Comparison of ENCODE assay signal across 9 cellular contexts in genomic region chr11:110295086-110295485, GRCh38. TPM values are rescaled to one million over a fixed set of nuclear protein-coding genes. Genes with fewer than 3 reads are reported as not detected.
DNase-seq lines count a peak whose midpoint lies in the region; ATAC-seq and TF ChIP-seq lines count a peak whose summit lies in the region.
"Had no signal": no experiment of that assay in that cellular context is flagged by ENCODE, and none has a peak within 500 bp of the region (broad histone marks: within the 10 kb centered on the region; RNA-seq: fewer than 3 reads in every experiment).

No MANE protein-coding gene starts in this region.

- H3K9me3 ChIP-seq in adrenal gland (replicated peaks in 1 of 3) (no peaks in the 10 kb centered on the region), left lung (no peaks in the 10 kb centered on the region), tibial artery (no peaks in the 10 kb centered on the region)

- H3K27me3 ChIP-seq in adrenal gland (no peaks in the 10 kb centered on the region), left lung (no peaks in the 10 kb centered on the region), tibial artery (no peaks in the 10 kb centered on the region)

- no peaks in the 10 kb centered on the region for H3K27me3 Mint-ChIP-seq in activated T-cell treated with anti-CD3 and anti-CD28 coated beads, Interleukin-2, amount 50 U/mL, for 24 hours

- H3K4me1 ChIP-seq in adrenal gland (replicated peaks in 1 of 2) (peaks cover 35 to 57% of the 10 kb centered on the region in 2 donors), left lung (peaks cover 15 to 61% of the 10 kb centered on the region in 2 donors), tibial artery (peaks cover 0 to 45% (median 20%) of the 10 kb centered on the region in 4 donors)

- TF ChIP-seq CTCF in adrenal gland (IDR thresholded peaks at IDR 0.05) (no peak), left lung (IDR thresholded peaks at IDR 0.05) (no peak), tibial artery (IDR thresholded peaks at IDR 0.05) (no peak)

- H3K36me3 ChIP-seq in adrenal gland (replicated peaks in 1 of 2): no peaks in the 10 kb centered on the region
- H3K36me3 ChIP-seq in left lung: no peaks in the 10 kb centered on the region
- no peaks in the 10 kb centered on the region for H3K36me3 ChIP-seq in tibial artery

- peaks cover 41% of the 10 kb centered on the region for H3K36me3 Mint-ChIP-seq in activated T-cell treated with anti-CD3 and anti-CD28 coated beads, Interleukin-2, amount 50 U/mL, for 24 hours (ENCODE audit: low read depth)

- peak overlapping the region; percentile 93 for H3K4me3 Mint-ChIP-seq in activated T-cell treated with anti-CD3 and anti-CD28 coated beads, Interleukin-2, amount 50 U/mL, for 24 hours

- no peak for ATAC-seq in left lung

- 4 to 6% (median 5%) methylated on average over 4 of the region's 4 CpGs for WGBS in adrenal gland, 4 donors

- DNase-seq in activated T-cell treated with anti-CD3 and anti-CD28 coated beads, Interleukin-2, amount 50 U/mL, for 24 hours: no peak
- no peak for DNase-seq in activated T-cell treated with anti-CD3 and anti-CD28 coated beads, Interleukin-2, amount 50 U/mL, for 48 hours
- DNase-seq in adrenal gland (no peak), left lung (no peak), tibial artery (no peak), nucleus accumbens (lab: John Stamatoyannopoulos, UW) (no peak), NCI-H2107 treated with DMSO at 0.1 percent for 48 hours (lab: John Stamatoyannopoulos, UW; ENCODE audit: unreplicated experiment) (no peak), HCEC 1CT (no peak)
- DNase-seq: DND-41 had no signal

- H3K4me3 ChIP-seq in adrenal gland (peak overlapping the region in 3 of 4 donors; percentile 76 to 93 (median 84)), left lung (peak overlapping the region; percentile 70 to 84), tibial artery (peak overlapping the region; percentile 71 to 73)

- peaks cover 3% of the 10 kb centered on the region for H3K9me3 Mint-ChIP-seq in activated T-cell treated with anti-CD3 and anti-CD28 coated beads, Interleukin-2, amount 50 U/mL, for 24 hours

- intact Hi-C loops in adrenal gland (cut with DNase I): loop anchor here in 1 of 2 donors (5.0 to 10.0 kb wide), 2 partner anchors 60 to 137 kb away; no protein-coding TSS in a partner anchor
- intact Hi-C loops in left lung (cut with DNase I): no loop called here
- intact Hi-C loops in tibial artery (cut with DNase I; ENCODE audit: low total_unique reads): no loop called here

- H3K27ac ChIP-seq in adrenal gland: peak overlapping the region; percentile 79 to 98 (median 97)
- H3K27ac ChIP-seq in left lung: peak overlapping the region; percentile 94 to 98
- H3K27ac ChIP-seq in tibial artery: peak overlapping the region; percentile 85 to 94

- peak overlapping the region; percentile 57 for H3K27ac Mint-ChIP-seq in activated T-cell treated with anti-CD3 and anti-CD28 coated beads, Interleukin-2, amount 50 U/mL, for 24 hours

- peaks cover 57% of the 10 kb centered on the region for H3K4me1 Mint-ChIP-seq in activated T-cell treated with anti-CD3 and anti-CD28 coated beads, Interleukin-2, amount 50 U/mL, for 24 hours (ENCODE audit: low read depth)

- no peak for TF ChIP-seq POLR2A in adrenal gland (IDR thresholded peaks at IDR 0.05)

RNA-seq across cellular contexts. Expression of gene RDX, which starts 1.3 kb away (rescaled TPM):
- total RNA-seq in adrenal gland (1,000 to 10,000 TPM in 1 of 8 donors, 100 to 1,000 TPM in 7; 229 to 1,153 (median 673) TPM), left lung (100 to 1,000 TPM; 140 to 152 TPM)
- polyA plus RNA-seq in adrenal gland: 100 to 1,000 TPM in 2 of 3 donors, 10 to 100 TPM in 1; 82.4 to 581 (median 196) TPM
